12 cellular contexts compared by ENCODE assay signal in the genomic region with DNA sequence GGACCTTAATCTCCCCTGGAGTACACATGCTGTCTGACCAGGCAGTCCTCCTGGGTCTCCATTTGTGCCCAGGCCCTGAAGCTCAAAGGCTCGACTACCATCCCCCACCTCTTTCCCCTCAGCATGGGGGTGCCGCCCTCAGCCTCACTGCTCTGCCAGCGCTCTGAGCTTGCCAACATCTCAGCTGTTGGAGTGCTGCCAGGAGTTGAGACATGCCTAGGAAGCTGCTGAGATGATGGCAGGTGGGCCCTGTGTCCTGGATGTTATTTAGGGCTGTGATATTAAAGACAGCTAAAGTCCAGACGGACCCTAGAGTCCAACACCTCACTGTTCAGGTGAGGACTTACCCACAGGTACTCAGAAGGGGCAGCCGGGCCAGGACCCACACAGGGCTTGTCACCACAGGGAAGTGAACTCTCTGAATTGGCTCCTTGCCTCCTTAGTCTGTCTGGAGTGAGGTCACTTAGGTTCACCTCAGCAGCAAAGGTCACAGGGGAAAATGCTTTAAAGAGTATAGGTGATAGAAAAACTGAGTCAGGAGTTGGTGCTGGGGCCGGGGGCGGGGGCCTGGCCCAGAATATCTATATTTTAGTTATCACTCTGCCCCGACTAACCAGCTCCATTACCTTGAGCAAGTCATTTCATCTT. TPM values are rescaled to one million over a fixed set of nuclear protein-coding genes. Genes with fewer than 3 reads are reported as not detected.
DNase-seq lines count a peak whose midpoint lies in the region; ATAC-seq and TF ChIP-seq lines count a peak whose summit lies in the region.
"Had no signal": no experiment of that assay in that cellular context is flagged by ENCODE, and none has a peak within 500 bp of the region (broad histone marks: within the 10 kb centered on the region; RNA-seq: fewer than 3 reads in every experiment).

No MANE protein-coding gene starts in this region.

- no peak for TF ChIP-seq CTCF in right atrium auricular region (IDR thresholded peaks at IDR 0.05)

- peaks cover 0 to 27% of the 10 kb centered on the region in 2 donors for H3K4me1 ChIP-seq in right atrium auricular region

- ATAC-seq in Right ventricle myocardium inferior (peak; percentile 34), HG03521 (IDR thresholded peaks at IDR 0.05; ENCODE audit: unreplicated experiment) (no peak), GM21576 (IDR thresholded peaks at IDR 0.05; ENCODE audit: unreplicated experiment) (no peak), GM18511 (IDR thresholded peaks at IDR 0.05; ENCODE audit: unreplicated experiment) (no peak)

- H3K9me3 ChIP-seq in right atrium auricular region, result no peaks in the 10 kb centered on the region

- H3K36me3 ChIP-seq in right atrium auricular region, result no peaks in the 10 kb centered on the region

- no peak for DNase-seq in Right ventricle myocardium inferior (ENCODE audit: missing footprints)
- no peak for DNase-seq in right atrium auricular region (ENCODE audit: low spot score)
- peak; percentile 76 for DNase-seq in NCI-H2196 treated with DMSO at 0.1 percent for 48 hours (lab: John Stamatoyannopoulos, UW; ENCODE audit: unreplicated experiment)
- DNase-seq in head of caudate nucleus, result peak in 29 of 42 donors; percentile 32 to 79 (median 57)
- DNase-seq in SIG-M5 treated with dmso at 0.1 percent for 504 hours (lab: John Stamatoyannopoulos, UW; ENCODE audit: unreplicated experiment), result no peak
- DNase-seq: activated T-cell treated with anti-CD3 and anti-CD28 coated beads, Interleukin-2, amount 50 U/mL, for 1 hour; NCI-H1048 had no signal

- H3K27me3 ChIP-seq in right atrium auricular region, result no peaks in the 10 kb centered on the region

- no peak overlapping the region for H3K27ac ChIP-seq in right atrium auricular region
- H3K27ac ChIP-seq: VCaP had no signal

- H3K4me3 ChIP-seq in right atrium auricular region, result no peak overlapping the region

- intact Hi-C loops in Right ventricle myocardium inferior (cut with DNase I) (no loop called here), head of caudate nucleus (cut with DNase I) (no loop called here)

RNA-seq across cellular contexts. Expression of a gene that starts 19.7 kb away (rescaled TPM):
- total RNA-seq in Right ventricle myocardium inferior, result 5.1 TPM
- 1 to 10 TPM; 4.2 to 9.1 TPM for total RNA-seq in right atrium auricular region

RNA-seq across cellular contexts. Expression of a gene that starts 40.1 kb away (rescaled TPM):
- total RNA-seq in Right ventricle myocardium inferior (not detected), right atrium auricular region (not detected)
- total RNA-seq: B cell had no signal

Comparison
In these comparisons a context has a peak if more than half of its experiments do, and no peak if none do; other contexts are left out.
1. DNase-seq: peak in NCI-H2196 treated with DMSO at 0.1 percent for 48 hours (single experiment) and head of caudate nucleus (29 of 42); none in Right ventricle myocardium inferior (single experiment), right atrium auricular region (single experiment) and SIG-M5 treated with dmso at 0.1 percent for 504 hours (single experiment).